In genomic region chr10:124677291-124677690, GRCh38 we compare ENCODE assay signal across 15 cellular contexts.
DNase-seq lines count a peak whose midpoint lies in the region; ATAC-seq, FAIRE-seq and TF ChIP-seq lines count a peak whose summit lies in the region.
"Had no signal": no experiment of that assay in that cellular context is flagged by ENCODE, and none has a peak within 500 bp of the region (broad histone marks: within the 10 kb centered on the region; RNA-seq: fewer than 3 reads in every experiment).

No MANE protein-coding gene starts in this region.

- H3K4me1 Mint-ChIP-seq in CD4-positive, alpha-beta T cell (ENCODE audit: low read depth) = peaks cover 90% of the 10 kb centered on the region
- H3K4me1 Mint-ChIP-seq in T-cell = peaks cover 83 to 93% (median 87%) of the 10 kb centered on the region in 3 donors

- H3K27me3 Mint-ChIP-seq in CD4-positive, alpha-beta T cell = no peaks in the 10 kb centered on the region
- H3K27me3 Mint-ChIP-seq in T-cell = no peaks in the 10 kb centered on the region

- no peak for FAIRE-seq in RCC 7860 (lab: Jason Lieb, UNC)

- H3K27ac Mint-ChIP-seq in CD4-positive, alpha-beta T cell = peak overlapping the region; percentile 87
- peak overlapping the region; percentile 96 to 97 for H3K27ac Mint-ChIP-seq in T-cell

- peaks cover 100% of the 10 kb centered on the region for H3K4me1 ChIP-seq in left ventricle myocardium inferior

- peak overlapping the region; percentile 56 for H3K4me3 ChIP-seq in left ventricle myocardium inferior
- H3K4me3 ChIP-seq: coronary artery, gastroesophageal sphincter, HAP-1 had no signal

- H3K4me3 Mint-ChIP-seq in CD4-positive, alpha-beta T cell = peak overlapping the region; percentile 43
- H3K4me3 Mint-ChIP-seq in T-cell = peak overlapping the region in 1 of 3 donors; percentile 88

- POLR2A ChIA-PET in CD4-positive, alpha-beta T cell (lab: Charles Lee) = interaction anchor here (1.8 to 2.2 kb wide), 2 partner anchors 19 to 41 kb away, joined by 3 to 24 read pairs; no protein-coding TSS in a partner anchor
- POLR2A ChIA-PET in T-cell (lab: Charles Lee) = no interaction called here

- CTCF ChIA-PET in CD4-positive, alpha-beta T cell (lab: Charles Lee) = interaction anchor here (0.9 to 1.8 kb wide), 3 partner anchors 15 to 64 kb away, joined by 3 to 5 read pairs (median 4); no protein-coding TSS in a partner anchor
- CTCF ChIA-PET in T-cell (lab: Charles Lee) = interaction anchor here in 1 of 2 donors (1.6 kb wide), 1 partner anchor 17 kb away, joined by 3 read pairs; no protein-coding TSS in a partner anchor

- DNase-seq in CD4-positive, alpha-beta T cell = no peak
- no peak for DNase-seq in T-cell
- peak; percentile 41 for DNase-seq in left ventricle myocardium inferior
- DNase-seq in retina = peak; percentile 46
- no peak for DNase-seq in NCI-H345 (lab: John Stamatoyannopoulos, UW)
- DNase-seq in NCI-H2107 treated with DMSO at 0.1 percent for 48 hours (lab: John Stamatoyannopoulos, UW; ENCODE audit: unreplicated experiment) = no peak
- no peak for DNase-seq in RCC 7860 (ENCODE audit: low spot score)
- DNase-seq: activated T-cell treated with anti-CD3 and anti-CD28 coated beads, Interleukin-2, amount 50 U/mL, for 48 hours; COR-L47; KG1; NCI-H2107 had no signal

- peak overlapping the region; percentile 29 for H3K27ac ChIP-seq in CD4-positive, alpha-beta T cell (ENCODE audit: low read depth, low read length)
- peak overlapping the region; percentile 95 for H3K27ac ChIP-seq in left ventricle myocardium inferior (replicated peaks)

- peaks cover 21% of the 10 kb centered on the region for H3K36me3 ChIP-seq in left ventricle myocardium inferior

- no peaks in the 10 kb centered on the region for H3K9me3 Mint-ChIP-seq in CD4-positive, alpha-beta T cell
- no peaks in the 10 kb centered on the region for H3K9me3 Mint-ChIP-seq in T-cell

- peaks cover 46% of the 10 kb centered on the region for H3K36me3 Mint-ChIP-seq in CD4-positive, alpha-beta T cell (ENCODE audit: low read depth)
- peaks cover 24% of the 10 kb centered on the region for H3K36me3 Mint-ChIP-seq in T-cell

- TF ChIP-seq CTCF in CD4-positive, alpha-beta T cell (IDR thresholded peaks at IDR 0.05) = no peak
- TF ChIP-seq CTCF in left ventricle myocardium inferior (IDR thresholded peaks at IDR 0.05; ENCODE audit: borderline replicate concordance) = peak; percentile 7

- no peaks in the 10 kb centered on the region for H3K27me3 ChIP-seq in CD4-positive, alpha-beta T cell (ENCODE audit: control insufficient read depth, insufficient read depth, low read length)
- H3K27me3 ChIP-seq in left ventricle myocardium inferior (ENCODE audit: low read depth) = no peaks in the 10 kb centered on the region
- H3K27me3 ChIP-seq: gastroesophageal sphincter had no signal

- intact Hi-C loops in CD4-positive, alpha-beta T cell (cut with DNase I, micrococcal nuclease) = loop anchor here in 1 of 2 experiments (5.0 kb wide), 1 partner anchor 40 kb away; no protein-coding TSS in a partner anchor
- intact Hi-C loops in left ventricle myocardium inferior (cut with micrococcal nuclease) = no loop called here

- no peaks in the 10 kb centered on the region for H3K9me3 ChIP-seq in CD4-positive, alpha-beta T cell (ENCODE audit: control insufficient read depth, low read length)
- no peaks in the 10 kb centered on the region for H3K9me3 ChIP-seq in left ventricle myocardium inferior (replicated peaks)
- H3K9me3 ChIP-seq: gastroesophageal sphincter, HAP-1 had no signal

- ATAC-seq in CD4-positive, alpha-beta T cell (ENCODE audit: poor library complexity) = no peak
- ATAC-seq in T-cell (replicated peaks in 1 of 4) (no peak), HG02981 (IDR thresholded peaks at IDR 0.05; ENCODE audit: unreplicated experiment) (no peak)

Comparison
In these comparisons a context has a peak if more than half of its experiments do, and no peak if none do; other contexts are left out.
1. DNase-seq: peak in left ventricle myocardium inferior (single experiment) and retina (single experiment); none in CD4-positive, alpha-beta T cell (0 of 10), T-cell (0 of 34), NCI-H345 (single experiment), NCI-H2107 treated with DMSO at 0.1 percent for 48 hours (single experiment) and RCC 7860 (single experiment).